ENCODE assay signal across 1 cellular context in the genomic region with DNA sequence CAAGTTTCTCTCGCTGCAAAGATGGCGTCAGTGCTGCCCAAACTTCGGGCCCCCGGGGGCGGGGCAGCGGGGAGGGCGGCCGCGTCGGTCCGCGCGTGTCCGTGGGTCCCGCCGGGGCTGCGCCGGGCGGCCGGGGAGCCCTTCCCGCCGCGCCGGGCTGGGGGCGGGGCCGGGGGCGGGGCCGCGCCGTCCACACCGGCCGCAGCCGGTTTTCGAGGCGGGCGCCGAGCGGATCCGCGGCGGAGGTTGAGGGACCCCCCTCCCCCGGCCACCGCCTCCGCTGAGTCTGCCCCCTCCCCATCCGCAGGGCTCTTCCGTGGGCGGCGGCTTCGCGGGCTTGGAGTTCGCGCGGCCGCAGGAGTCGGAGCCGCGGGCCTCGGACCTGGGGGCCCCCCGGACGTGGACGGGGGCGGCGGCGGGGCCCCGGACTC.
TF ChIP-seq lines count a peak whose summit lies in the region.

No MANE protein-coding gene starts in this region.

TF ChIP-seq in K562, 482 proteins besides CTCF, POLR2A, EP300 and RAD21 (continued from another document and continues in another):
- TF ChIP-seq, protein P1, sequence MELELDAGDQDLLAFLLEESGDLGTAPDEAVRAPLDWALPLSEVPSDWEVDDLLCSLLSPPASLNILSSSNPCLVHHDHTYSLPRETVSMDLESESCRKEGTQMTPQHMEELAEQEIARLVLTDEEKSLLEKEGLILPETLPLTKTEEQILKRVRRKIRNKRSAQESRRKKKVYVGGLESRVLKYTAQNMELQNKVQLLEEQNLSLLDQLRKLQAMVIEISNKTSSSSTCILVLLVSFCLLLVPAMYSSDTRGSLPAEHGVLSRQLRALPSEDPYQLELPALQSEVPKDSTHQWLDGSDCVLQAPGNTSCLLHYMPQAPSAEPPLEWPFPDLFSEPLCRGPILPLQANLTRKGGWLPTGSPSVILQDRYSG (tag; conservative IDR thresholded peaks at IDR 0.05; ENCODE audit: low read depth) = no peak
- TF ChIP-seq, protein P2, sequence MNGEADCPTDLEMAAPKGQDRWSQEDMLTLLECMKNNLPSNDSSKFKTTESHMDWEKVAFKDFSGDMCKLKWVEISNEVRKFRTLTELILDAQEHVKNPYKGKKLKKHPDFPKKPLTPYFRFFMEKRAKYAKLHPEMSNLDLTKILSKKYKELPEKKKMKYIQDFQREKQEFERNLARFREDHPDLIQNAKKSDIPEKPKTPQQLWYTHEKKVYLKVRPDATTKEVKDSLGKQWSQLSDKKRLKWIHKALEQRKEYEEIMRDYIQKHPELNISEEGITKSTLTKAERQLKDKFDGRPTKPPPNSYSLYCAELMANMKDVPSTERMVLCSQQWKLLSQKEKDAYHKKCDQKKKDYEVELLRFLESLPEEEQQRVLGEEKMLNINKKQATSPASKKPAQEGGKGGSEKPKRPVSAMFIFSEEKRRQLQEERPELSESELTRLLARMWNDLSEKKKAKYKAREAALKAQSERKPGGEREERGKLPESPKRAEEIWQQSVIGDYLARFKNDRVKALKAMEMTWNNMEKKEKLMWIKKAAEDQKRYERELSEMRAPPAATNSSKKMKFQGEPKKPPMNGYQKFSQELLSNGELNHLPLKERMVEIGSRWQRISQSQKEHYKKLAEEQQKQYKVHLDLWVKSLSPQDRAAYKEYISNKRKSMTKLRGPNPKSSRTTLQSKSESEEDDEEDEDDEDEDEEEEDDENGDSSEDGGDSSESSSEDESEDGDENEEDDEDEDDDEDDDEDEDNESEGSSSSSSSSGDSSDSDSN (IDR thresholded peaks at IDR 0.05; ENCODE audit: borderline replicate concordance in 1 of 2, low read depth in 2 of 2, low read length in 2 of 2) = no peak
- TF ChIP-seq, protein P3, sequence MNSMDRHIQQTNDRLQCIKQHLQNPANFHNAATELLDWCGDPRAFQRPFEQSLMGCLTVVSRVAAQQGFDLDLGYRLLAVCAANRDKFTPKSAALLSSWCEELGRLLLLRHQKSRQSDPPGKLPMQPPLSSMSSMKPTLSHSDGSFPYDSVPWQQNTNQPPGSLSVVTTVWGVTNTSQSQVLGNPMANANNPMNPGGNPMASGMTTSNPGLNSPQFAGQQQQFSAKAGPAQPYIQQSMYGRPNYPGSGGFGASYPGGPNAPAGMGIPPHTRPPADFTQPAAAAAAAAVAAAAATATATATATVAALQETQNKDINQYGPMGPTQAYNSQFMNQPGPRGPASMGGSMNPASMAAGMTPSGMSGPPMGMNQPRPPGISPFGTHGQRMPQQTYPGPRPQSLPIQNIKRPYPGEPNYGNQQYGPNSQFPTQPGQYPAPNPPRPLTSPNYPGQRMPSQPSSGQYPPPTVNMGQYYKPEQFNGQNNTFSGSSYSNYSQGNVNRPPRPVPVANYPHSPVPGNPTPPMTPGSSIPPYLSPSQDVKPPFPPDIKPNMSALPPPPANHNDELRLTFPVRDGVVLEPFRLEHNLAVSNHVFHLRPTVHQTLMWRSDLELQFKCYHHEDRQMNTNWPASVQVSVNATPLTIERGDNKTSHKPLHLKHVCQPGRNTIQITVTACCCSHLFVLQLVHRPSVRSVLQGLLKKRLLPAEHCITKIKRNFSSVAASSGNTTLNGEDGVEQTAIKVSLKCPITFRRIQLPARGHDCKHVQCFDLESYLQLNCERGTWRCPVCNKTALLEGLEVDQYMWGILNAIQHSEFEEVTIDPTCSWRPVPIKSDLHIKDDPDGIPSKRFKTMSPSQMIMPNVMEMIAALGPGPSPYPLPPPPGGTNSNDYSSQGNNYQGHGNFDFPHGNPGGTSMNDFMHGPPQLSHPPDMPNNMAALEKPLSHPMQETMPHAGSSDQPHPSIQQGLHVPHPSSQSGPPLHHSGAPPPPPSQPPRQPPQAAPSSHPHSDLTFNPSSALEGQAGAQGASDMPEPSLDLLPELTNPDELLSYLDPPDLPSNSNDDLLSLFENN (IDR thresholded peaks at IDR 0.05; ENCODE audit: low read depth in 2 of 2, low read length in 2 of 2) = no peak
- TF ChIP-seq RUNX1 (IDR thresholded peaks at IDR 0.05; ENCODE audit: low read depth) = no peak
- TF ChIP-seq NFIC (IDR thresholded peaks at IDR 0.05) = no peak
- no peak for TF ChIP-seq BHLHE40 (IDR thresholded peaks at IDR 0.05; ENCODE audit: low read length)
- TF ChIP-seq, protein P4, sequence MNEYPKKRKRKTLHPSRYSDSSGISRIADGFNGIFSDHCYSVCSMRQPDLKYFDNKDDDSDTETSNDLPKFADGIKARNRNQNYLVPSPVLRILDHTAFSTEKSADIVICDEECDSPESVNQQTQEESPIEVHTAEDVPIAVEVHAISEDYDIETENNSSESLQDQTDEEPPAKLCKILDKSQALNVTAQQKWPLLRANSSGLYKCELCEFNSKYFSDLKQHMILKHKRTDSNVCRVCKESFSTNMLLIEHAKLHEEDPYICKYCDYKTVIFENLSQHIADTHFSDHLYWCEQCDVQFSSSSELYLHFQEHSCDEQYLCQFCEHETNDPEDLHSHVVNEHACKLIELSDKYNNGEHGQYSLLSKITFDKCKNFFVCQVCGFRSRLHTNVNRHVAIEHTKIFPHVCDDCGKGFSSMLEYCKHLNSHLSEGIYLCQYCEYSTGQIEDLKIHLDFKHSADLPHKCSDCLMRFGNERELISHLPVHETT (CRISPR knock-in tag; conservative IDR thresholded peaks at IDR 0.05 in 1 of 2, IDR thresholded peaks at IDR 0.05 in 1 of 2) = peak in 1 of 2 experiments; percentile 97; a peak in 2 of 4 replicates
- no peak for TF ChIP-seq KLF1 (tag; IDR thresholded peaks at IDR 0.05)
- no peak for TF ChIP-seq HIVEP1 (CRISPR knock-in tag; IDR thresholded peaks at IDR 0.05)
- TF ChIP-seq JUND (IDR thresholded peaks at IDR 0.05; ENCODE audit: borderline replicate concordance, low read depth, low read length) = no peak
- TF ChIP-seq JUND (tag; IDR thresholded peaks at IDR 0.05; ENCODE audit: borderline replicate concordance, low read depth, low read length) = no peak
- TF ChIP-seq CREM (IDR thresholded peaks at IDR 0.05; ENCODE audit: low read depth) = no peak
- TF ChIP-seq, protein P5, sequence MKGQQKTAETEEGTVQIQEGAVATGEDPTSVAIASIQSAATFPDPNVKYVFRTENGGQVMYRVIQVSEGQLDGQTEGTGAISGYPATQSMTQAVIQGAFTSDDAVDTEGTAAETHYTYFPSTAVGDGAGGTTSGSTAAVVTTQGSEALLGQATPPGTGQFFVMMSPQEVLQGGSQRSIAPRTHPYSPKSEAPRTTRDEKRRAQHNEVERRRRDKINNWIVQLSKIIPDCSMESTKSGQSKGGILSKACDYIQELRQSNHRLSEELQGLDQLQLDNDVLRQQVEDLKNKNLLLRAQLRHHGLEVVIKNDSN (CRISPR knock-in tag; IDR thresholded peaks at IDR 0.05) = no peak
- no peak for TF ChIP-seq LEF1 (IDR thresholded peaks at IDR 0.05)
- TF ChIP-seq, protein P6, sequence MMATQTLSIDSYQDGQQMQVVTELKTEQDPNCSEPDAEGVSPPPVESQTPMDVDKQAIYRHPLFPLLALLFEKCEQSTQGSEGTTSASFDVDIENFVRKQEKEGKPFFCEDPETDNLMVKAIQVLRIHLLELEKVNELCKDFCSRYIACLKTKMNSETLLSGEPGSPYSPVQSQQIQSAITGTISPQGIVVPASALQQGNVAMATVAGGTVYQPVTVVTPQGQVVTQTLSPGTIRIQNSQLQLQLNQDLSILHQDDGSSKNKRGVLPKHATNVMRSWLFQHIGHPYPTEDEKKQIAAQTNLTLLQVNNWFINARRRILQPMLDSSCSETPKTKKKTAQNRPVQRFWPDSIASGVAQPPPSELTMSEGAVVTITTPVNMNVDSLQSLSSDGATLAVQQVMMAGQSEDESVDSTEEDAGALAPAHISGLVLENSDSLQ (IDR thresholded peaks at IDR 0.05) = no peak
- TF ChIP-seq HNRNPK (IDR thresholded peaks at IDR 0.05; ENCODE audit: low read depth, low read length, poor library complexity, severe bottlenecking) = no peak
- no peak for TF ChIP-seq ZNF830 (CRISPR knock-in tag; IDR thresholded peaks at IDR 0.05)
- TF ChIP-seq, protein P7, sequence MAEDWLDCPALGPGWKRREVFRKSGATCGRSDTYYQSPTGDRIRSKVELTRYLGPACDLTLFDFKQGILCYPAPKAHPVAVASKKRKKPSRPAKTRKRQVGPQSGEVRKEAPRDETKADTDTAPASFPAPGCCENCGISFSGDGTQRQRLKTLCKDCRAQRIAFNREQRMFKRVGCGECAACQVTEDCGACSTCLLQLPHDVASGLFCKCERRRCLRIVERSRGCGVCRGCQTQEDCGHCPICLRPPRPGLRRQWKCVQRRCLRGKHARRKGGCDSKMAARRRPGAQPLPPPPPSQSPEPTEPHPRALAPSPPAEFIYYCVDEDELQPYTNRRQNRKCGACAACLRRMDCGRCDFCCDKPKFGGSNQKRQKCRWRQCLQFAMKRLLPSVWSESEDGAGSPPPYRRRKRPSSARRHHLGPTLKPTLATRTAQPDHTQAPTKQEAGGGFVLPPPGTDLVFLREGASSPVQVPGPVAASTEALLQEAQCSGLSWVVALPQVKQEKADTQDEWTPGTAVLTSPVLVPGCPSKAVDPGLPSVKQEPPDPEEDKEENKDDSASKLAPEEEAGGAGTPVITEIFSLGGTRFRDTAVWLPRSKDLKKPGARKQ (CRISPR knock-in tag; IDR thresholded peaks at IDR 0.05) = no peak
- no peak for TF ChIP-seq LCOR (CRISPR knock-in tag; IDR thresholded peaks at IDR 0.05)
- TF ChIP-seq HDAC6 (IDR thresholded peaks at IDR 0.05; ENCODE audit: low read depth, low read length) = no peak
- no peak for TF ChIP-seq GTF2F1 (IDR thresholded peaks at IDR 0.05; ENCODE audit: low read depth, low read length)
- TF ChIP-seq JUN (IDR thresholded peaks at IDR 0.05; ENCODE audit: borderline replicate concordance, low read depth, low read length) = no peak
- no peak for TF ChIP-seq JUN (CRISPR knock-in tag; IDR thresholded peaks at IDR 0.05; ENCODE audit: borderline replicate concordance)
- TF ChIP-seq, protein P8, sequence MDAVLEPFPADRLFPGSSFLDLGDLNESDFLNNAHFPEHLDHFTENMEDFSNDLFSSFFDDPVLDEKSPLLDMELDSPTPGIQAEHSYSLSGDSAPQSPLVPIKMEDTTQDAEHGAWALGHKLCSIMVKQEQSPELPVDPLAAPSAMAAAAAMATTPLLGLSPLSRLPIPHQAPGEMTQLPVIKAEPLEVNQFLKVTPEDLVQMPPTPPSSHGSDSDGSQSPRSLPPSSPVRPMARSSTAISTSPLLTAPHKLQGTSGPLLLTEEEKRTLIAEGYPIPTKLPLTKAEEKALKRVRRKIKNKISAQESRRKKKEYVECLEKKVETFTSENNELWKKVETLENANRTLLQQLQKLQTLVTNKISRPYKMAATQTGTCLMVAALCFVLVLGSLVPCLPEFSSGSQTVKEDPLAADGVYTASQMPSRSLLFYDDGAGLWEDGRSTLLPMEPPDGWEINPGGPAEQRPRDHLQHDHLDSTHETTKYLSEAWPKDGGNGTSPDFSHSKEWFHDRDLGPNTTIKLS (IDR thresholded peaks at IDR 0.05; ENCODE audit: borderline replicate concordance, low read depth) = no peak
- TF ChIP-seq POLR2G (IDR thresholded peaks at IDR 0.05; ENCODE audit: low read depth, low read length) = peak; percentile 76; the same call in 1 of the 2 replicates
- TF ChIP-seq KLF16 (IDR thresholded peaks at IDR 0.05) = no peak
- no peak for TF ChIP-seq ZNF146 (CRISPR knock-in tag; IDR thresholded peaks at IDR 0.05; ENCODE audit: unreplicated experiment)
- TF ChIP-seq HMG20A (CRISPR knock-in tag; conservative IDR thresholded peaks at IDR 0.05) = no peak
- TF ChIP-seq, protein P9, sequence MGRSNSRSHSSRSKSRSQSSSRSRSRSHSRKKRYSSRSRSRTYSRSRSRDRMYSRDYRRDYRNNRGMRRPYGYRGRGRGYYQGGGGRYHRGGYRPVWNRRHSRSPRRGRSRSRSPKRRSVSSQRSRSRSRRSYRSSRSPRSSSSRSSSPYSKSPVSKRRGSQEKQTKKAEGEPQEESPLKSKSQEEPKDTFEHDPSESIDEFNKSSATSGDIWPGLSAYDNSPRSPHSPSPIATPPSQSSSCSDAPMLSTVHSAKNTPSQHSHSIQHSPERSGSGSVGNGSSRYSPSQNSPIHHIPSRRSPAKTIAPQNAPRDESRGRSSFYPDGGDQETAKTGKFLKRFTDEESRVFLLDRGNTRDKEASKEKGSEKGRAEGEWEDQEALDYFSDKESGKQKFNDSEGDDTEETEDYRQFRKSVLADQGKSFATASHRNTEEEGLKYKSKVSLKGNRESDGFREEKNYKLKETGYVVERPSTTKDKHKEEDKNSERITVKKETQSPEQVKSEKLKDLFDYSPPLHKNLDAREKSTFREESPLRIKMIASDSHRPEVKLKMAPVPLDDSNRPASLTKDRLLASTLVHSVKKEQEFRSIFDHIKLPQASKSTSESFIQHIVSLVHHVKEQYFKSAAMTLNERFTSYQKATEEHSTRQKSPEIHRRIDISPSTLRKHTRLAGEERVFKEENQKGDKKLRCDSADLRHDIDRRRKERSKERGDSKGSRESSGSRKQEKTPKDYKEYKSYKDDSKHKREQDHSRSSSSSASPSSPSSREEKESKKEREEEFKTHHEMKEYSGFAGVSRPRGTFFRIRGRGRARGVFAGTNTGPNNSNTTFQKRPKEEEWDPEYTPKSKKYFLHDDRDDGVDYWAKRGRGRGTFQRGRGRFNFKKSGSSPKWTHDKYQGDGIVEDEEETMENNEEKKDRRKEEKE (IDR thresholded peaks at IDR 0.05; ENCODE audit: borderline replicate concordance in 1 of 2, control insufficient read depth in 1 of 2, low read depth in 2 of 2, low read length in 1 of 2) = no peak
- peak; percentile 42; the same call in 1 of the 2 replicates for TF ChIP-seq ZSCAN29 (IDR thresholded peaks at IDR 0.05)
- TF ChIP-seq RB1 (IDR thresholded peaks at IDR 0.05; ENCODE audit: low read depth) = peak; percentile 67; the same call in 1 of the 2 replicates
